In the genomic region with DNA sequence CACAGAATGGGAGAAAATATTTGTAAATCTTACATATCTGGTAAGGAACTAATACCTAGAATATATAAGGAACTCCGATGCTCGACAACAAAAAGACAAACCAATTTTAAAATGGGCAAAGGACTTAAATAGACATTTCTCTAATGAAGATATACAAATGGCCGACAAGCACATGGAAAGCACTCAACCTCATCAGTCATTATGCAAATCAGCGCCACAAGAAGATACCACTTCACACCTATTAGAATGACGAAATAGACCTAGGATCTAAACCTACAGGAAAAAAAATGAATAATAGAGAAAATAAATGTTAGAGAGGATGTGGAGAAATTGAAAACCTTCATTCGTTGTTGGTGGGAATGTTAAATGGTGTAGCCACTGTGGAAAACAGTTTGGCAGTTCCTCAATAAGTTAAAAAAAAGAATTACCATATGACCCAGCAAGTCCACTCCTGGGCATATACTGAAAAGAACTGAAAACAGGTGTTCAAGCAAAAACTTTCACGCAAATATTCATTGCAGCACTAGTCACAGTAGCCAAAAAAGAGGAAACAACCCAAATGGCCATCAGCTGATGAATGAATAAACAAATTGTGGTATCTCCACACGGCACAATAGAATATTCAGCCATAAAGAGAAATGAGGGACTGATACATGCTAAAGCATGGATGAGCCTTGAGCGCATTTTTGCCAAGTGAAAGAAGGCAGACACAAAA, we compare ENCODE assay signal across 12 cellular contexts. TPM values are rescaled to one million over a fixed set of nuclear protein-coding genes. Genes with fewer than 3 reads are reported as not detected.
A peak's percentile ranks its signal among the peaks of the same experiment; 100 is the strongest.
DNase-seq lines count a peak whose midpoint lies in the region; ATAC-seq and TF ChIP-seq lines count a peak whose summit lies in the region.
"Had no signal": no experiment of that assay in that cellular context is flagged by ENCODE, and none has a peak within 500 bp of the region (broad histone marks: within the 10 kb centered on the region; RNA-seq: fewer than 3 reads in every experiment).

No MANE protein-coding gene starts in this region.

- H3K4me1 Mint-ChIP-seq in endothelial cell (ENCODE audit: unreplicated experiment) (no peaks in the 10 kb centered on the region), HFFc6 (ENCODE audit: low read depth) (no peaks in the 10 kb centered on the region)
- H3K4me1 Mint-ChIP-seq: central memory CD8-positive, alpha-beta T cell had no signal

- H3K4me3 Mint-ChIP-seq in endothelial cell (ENCODE audit: unreplicated experiment) (no peak overlapping the region), HFFc6 (no peak overlapping the region)
- H3K4me3 Mint-ChIP-seq: central memory CD8-positive, alpha-beta T cell had no signal

- H3K9me3 Mint-ChIP-seq in endothelial cell (ENCODE audit: unreplicated experiment) (no peaks in the 10 kb centered on the region), HFFc6 (no peaks in the 10 kb centered on the region)
- H3K9me3 Mint-ChIP-seq: central memory CD8-positive, alpha-beta T cell had no signal

- no peak overlapping the region for H3K27ac Mint-ChIP-seq in endothelial cell (ENCODE audit: unreplicated experiment)
- no peak overlapping the region for H3K27ac Mint-ChIP-seq in HFFc6

- ATAC-seq in GM18858 (IDR thresholded peaks at IDR 0.05; ENCODE audit: unreplicated experiment) (peak; percentile 83), GM21528 (IDR thresholded peaks at IDR 0.05; ENCODE audit: low FRiP score, unreplicated experiment) (peak; percentile 83), HG03108 (IDR thresholded peaks at IDR 0.05; ENCODE audit: unreplicated experiment) (peak; percentile 68)

- H3K27me3 Mint-ChIP-seq in endothelial cell (ENCODE audit: unreplicated experiment) (no peaks in the 10 kb centered on the region), HFFc6 (ENCODE audit: insufficient read depth) (no peaks in the 10 kb centered on the region; the same call in 1 of the 2 replicates)
- H3K27me3 Mint-ChIP-seq: central memory CD8-positive, alpha-beta T cell had no signal

- H3K36me3 Mint-ChIP-seq in endothelial cell (ENCODE audit: low read depth, unreplicated experiment), result peaks cover 10% of the 10 kb centered on the region
- H3K36me3 Mint-ChIP-seq in HFFc6 (ENCODE audit: low read depth), result peaks cover 11% of the 10 kb centered on the region; the same call in 1 of the 2 replicates

- DNase-seq in RPMI8226 (peak; percentile 8), RKO (ENCODE audit: low spot score) (no peak), NOMO-1 (lab: John Stamatoyannopoulos, UW; ENCODE audit: unreplicated experiment in 2 of 2) (no peak), endothelial cell (ENCODE audit: low spot score) (no peak), HFFc6 (no peak)
- DNase-seq: NCI-H446, SIG-M5, tibial artery had no signal

- TF ChIP-seq CTCF in endothelial cell (IDR thresholded peaks at IDR 0.05; ENCODE audit: unreplicated experiment) (no peak), HFFc6 (IDR thresholded peaks at IDR 0.05) (no peak)

RNA-seq across cellular contexts. Expression of a gene that starts 57.3 kb away (rescaled TPM):
- 35.8 TPM for total RNA-seq in endothelial cell (ENCODE audit: unreplicated experiment)
- 10 to 100 TPM in 3 of 6 experiments, 1 to 10 TPM in 3; 8.7 to 11.9 (median 10.0) TPM for total RNA-seq in HFFc6 (2021; fragmentation: NEBNext Ultra II Directional; extraction: Animal tissue kit (Norgen Biotek cat#: 25700))
